ENCODE assay signal across 29 cellular contexts in genomic region chr10:7329219-7329618, GRCh38.
"Had no signal": no experiment of that assay in that cellular context is flagged by ENCODE, and none has a peak within 500 bp of the region (broad histone marks: within the 10 kb centered on the region; RNA-seq: fewer than 3 reads in every experiment).

No MANE protein-coding gene starts in this region.

- H3K27ac ChIP-seq: dorsolateral prefrontal cortex, esophagus muscularis mucosa, foreskin keratinocyte, gastroesophageal sphincter, heart left ventricle, hepatocyte, left lung, neutrophil, pancreas, right lobe of liver, suprapubic skin, vagina had no signal

- H3K27me3 Mint-ChIP-seq: naive thymus-derived CD4-positive, alpha-beta T cell; stimulated activated naive CD8-positive, alpha-beta T cell treated with anti-CD3 and anti-CD28 coated beads, Interleukin-15, amount 100 ng/mL, for 72 hours had no signal

- H3K79me2 ChIP-seq: hepatocyte had no signal

- H2AFZ ChIP-seq: hepatocyte had no signal

- H3K9me3 ChIP-seq: neutrophil, pancreas, right lobe of liver had no signal

- FAIRE-seq: colon, endothelial cell of umbilical vein, islet of Langerhans, pancreas, small intestine had no signal

- H3K27ac Mint-ChIP-seq: endodermal cell; stimulated activated naive CD8-positive, alpha-beta T cell treated with anti-CD3 and anti-CD28 coated beads, Interleukin-15, amount 100 ng/mL, for 72 hours had no signal

- H3K36me3 ChIP-seq: esophagus muscularis mucosa, heart left ventricle, left lung, neutrophil, pancreas, right lobe of liver, suprapubic skin, vagina had no signal

- DNase-seq: dorsolateral prefrontal cortex; effector CD4-positive, alpha-beta T cell; endodermal cell; foreskin keratinocyte; heart left ventricle; left cardiac atrium; left lung; mammary epithelial cell; mesendoderm; midbrain; naive thymus-derived CD4-positive, alpha-beta T cell; pancreas; right lobe of liver; small intestine; stimulated activated CD4-positive, alpha-beta T cell treated with anti-CD3 and anti-CD28 coated beads, Interleukin-15, amount 100 ng/mL, for 24 hours; stimulated activated CD4-positive, alpha-beta T cell treated with anti-CD3 and anti-CD28 coated beads, Interleukin-2, amount 100 ng/mL, for 48 hours; stimulated activated naive CD4-positive, alpha-beta T cell; stimulated activated naive CD8-positive, alpha-beta T cell treated with anti-CD3 and anti-CD28 coated beads, Interleukin-15, amount 100 ng/mL, for 72 hours; trophoblast cell had no signal

- H3K4me1 ChIP-seq: foreskin keratinocyte, gastroesophageal sphincter, left lung, pancreas, right lobe of liver, suprapubic skin, vagina had no signal

- H3K4me2 ChIP-seq: hepatocyte had no signal

- H3K4me3 ChIP-seq: dorsolateral prefrontal cortex, esophagus muscularis mucosa, gastroesophageal sphincter, heart left ventricle, hepatocyte, left lung, pancreas, right lobe of liver, suprapubic skin, vagina had no signal

- H3K27me3 ChIP-seq: dorsolateral prefrontal cortex, esophagus muscularis mucosa, foreskin keratinocyte, gastroesophageal sphincter, heart left ventricle, hepatocyte, left lung, neutrophil, pancreas, right lobe of liver, suprapubic skin, vagina had no signal

- H3K4me3 Mint-ChIP-seq: endodermal cell; neural crest cell; stimulated activated naive CD8-positive, alpha-beta T cell treated with anti-CD3 and anti-CD28 coated beads, Interleukin-15, amount 100 ng/mL, for 72 hours had no signal

- ATAC-seq: foreskin keratinocyte; gastroesophageal sphincter; heart left ventricle; left cardiac atrium; left lung; naive thymus-derived CD4-positive, alpha-beta T cell; pancreas; stimulated activated naive CD8-positive, alpha-beta T cell treated with anti-CD3 and anti-CD28 coated beads, Interleukin-15, amount 100 ng/mL, for 72 hours had no signal
